Comparison of ENCODE assay signal across 27 cellular contexts in the genomic region with DNA sequence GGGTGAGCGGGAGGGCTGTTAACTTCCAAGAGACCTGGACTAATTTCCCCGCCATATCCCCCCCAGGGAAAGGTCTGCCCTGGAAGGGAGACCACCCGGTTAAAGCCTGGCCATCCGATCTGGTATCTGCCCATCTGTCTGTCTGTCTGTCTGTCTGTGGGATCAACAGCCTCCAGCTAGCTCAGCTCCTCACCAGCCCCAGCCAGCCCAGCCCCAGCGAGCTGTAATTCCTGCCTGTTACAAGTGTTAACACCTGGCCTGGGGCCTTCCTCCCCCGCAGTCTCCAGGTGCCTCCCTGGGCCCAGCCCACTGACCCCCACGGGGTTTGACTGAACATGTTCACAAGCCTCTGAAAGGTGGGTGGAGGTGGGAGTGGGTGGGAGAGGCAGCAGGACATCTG. TPM values are rescaled to one million over a fixed set of nuclear protein-coding genes. Genes with fewer than 3 reads are reported as not detected.
"Had no signal": no experiment of that assay in that cellular context is flagged by ENCODE, and none has a peak within 500 bp of the region (broad histone marks: within the 10 kb centered on the region; RNA-seq: fewer than 3 reads in every experiment).

No MANE protein-coding gene starts in this region.

- H3K79me2 ChIP-seq: parathyroid adenoma had no signal

- H3K27ac ChIP-seq: epithelial cell of prostate, esophagus muscularis mucosa, gastrocnemius medialis, heart right ventricle, parathyroid adenoma, psoas muscle, spleen, stomach, thoracic aorta, transverse colon had no signal

- H3K4me3 Mint-ChIP-seq: natural killer cell; neural crest cell; stimulated activated naive B cell treated with anti-CD40 and anti-IgM and Interleukin-4, amounts not matched to agents 10 μg/mL and 1 μg/mL and 100 μg/mL, for 72 hours had no signal

- H3K36me3 Mint-ChIP-seq: natural killer cell; stimulated activated naive B cell treated with anti-CD40 and anti-IgM and Interleukin-4, amounts not matched to agents 10 μg/mL and 1 μg/mL and 100 μg/mL, for 72 hours had no signal

- H3K9ac ChIP-seq: parathyroid adenoma had no signal

- DNase-seq: effector memory CD4-positive, alpha-beta T cell; gastrocnemius medialis; heart right ventricle; hypothalamus; mammary epithelial cell; natural killer cell; occipital lobe; psoas muscle; spleen; stimulated activated CD4-positive, alpha-beta T cell treated with anti-CD3 and anti-CD28 coated beads, Interleukin-15, amount 100 ng/mL, for 24 hours; stimulated activated CD4-positive, alpha-beta T cell treated with anti-CD3 and anti-CD28 coated beads, Interleukin-1b, Interleukin-23, amount 100 ng/mL, for 48 hours; stimulated activated CD4-positive, alpha-beta T cell treated with anti-CD3 and anti-CD28 coated beads, Interleukin-4, amount 100 ng/mL, for 24 hours; stimulated activated naive B cell treated with anti-CD40 and anti-IgM and Interleukin-4, amounts not matched to agents 10 μg/mL and 1 μg/mL and 100 μg/mL, for 72 hours; stomach; substantia nigra; transverse colon had no signal

- H3K36me3 ChIP-seq: esophagus muscularis mucosa, gastrocnemius medialis, heart right ventricle, spleen, stomach, thoracic aorta, transverse colon had no signal

- H2AFZ ChIP-seq: parathyroid adenoma had no signal

- ATAC-seq: gastrocnemius medialis; heart right ventricle; left lobe of liver; natural killer cell; psoas muscle; sciatic nerve; stimulated activated naive B cell treated with anti-CD40 and anti-IgM and Interleukin-4, amounts not matched to agents 10 μg/mL and 1 μg/mL and 100 μg/mL, for 72 hours had no signal

- H3K9me3 Mint-ChIP-seq: natural killer cell; neural crest cell; stimulated activated naive B cell treated with anti-CD40 and anti-IgM and Interleukin-4, amounts not matched to agents 10 μg/mL and 1 μg/mL and 100 μg/mL, for 72 hours had no signal

- H3K27ac Mint-ChIP-seq: natural killer cell; stimulated activated naive B cell treated with anti-CD40 and anti-IgM and Interleukin-4, amounts not matched to agents 10 μg/mL and 1 μg/mL and 100 μg/mL, for 72 hours had no signal

- H3K4me3 ChIP-seq: esophagus muscularis mucosa, gastrocnemius medialis, heart right ventricle, psoas muscle, spleen, stomach, thoracic aorta, transverse colon had no signal

- H3K9me3 ChIP-seq: esophagus muscularis mucosa, gastrocnemius medialis, heart right ventricle, psoas muscle, spleen, stomach, thoracic aorta, transverse colon had no signal

RNA-seq across cellular contexts. Expression of gene WNT9B, which starts 36.9 kb away (rescaled TPM):
- total RNA-seq: fibroblast of villous mesenchyme, left lobe of liver, mammary epithelial cell, myocyte, natural killer cell, neural crest cell, occipital lobe, sciatic nerve, skeletal muscle tissue, stomach, transverse colon, urinary bladder had no signal
- polyA plus RNA-seq: mammary epithelial cell had no signal
